In genomic region chr4:85398276-85398675, GRCh38 we compare ENCODE assay signal across 14 cellular contexts.
A peak's percentile ranks its signal among the peaks of the same experiment; 100 is the strongest.
DNase-seq lines count a peak whose midpoint lies in the region; TF ChIP-seq lines count a peak whose summit lies in the region.
"Had no signal": no experiment of that assay in that cellular context is flagged by ENCODE, and none has a peak within 500 bp of the region (broad histone marks: within the 10 kb centered on the region; RNA-seq: fewer than 3 reads in every experiment).

No MANE protein-coding gene starts in this region.

- H3K4me3 ChIP-seq in SJCRH30 (no peak overlapping the region), endodermal cell (ENCODE audit: low read length) (no peak overlapping the region), uterus (no peak overlapping the region)
- H3K4me3 ChIP-seq: SJSA1 had no signal

- H3K4me1 Mint-ChIP-seq in endodermal cell = peaks cover 8% of the 10 kb centered on the region
- H3K4me1 Mint-ChIP-seq: CD14-positive monocyte, immature natural killer cell had no signal

- H3K9me3 ChIP-seq in SJCRH30 (replicated peaks) (peaks cover 3% of the 10 kb centered on the region; the same call in 1 of the 2 replicates), endodermal cell (ENCODE audit: control insufficient read depth, low read length) (peaks cover 11% of the 10 kb centered on the region), uterus (no peaks in the 10 kb centered on the region)
- H3K9me3 ChIP-seq: SJSA1 had no signal

- intact Hi-C loops in uterus (cut with DNase I; ENCODE audit: low total_unique reads) = no loop called here

- no peak overlapping the region for H3K4me3 Mint-ChIP-seq in endodermal cell
- H3K4me3 Mint-ChIP-seq: activated CD8-positive, alpha-beta T cell treated with anti-CD3 and anti-CD28 coated beads, Interleukin-2, amount 10 ng/mL, durations not matched to agents 7 days and 5 days; CD14-positive monocyte; immature natural killer cell had no signal

- H3K9ac ChIP-seq in endodermal cell (ENCODE audit: extremely low read depth, low read length, poor library complexity, severe bottlenecking) = no peak overlapping the region

- H3K27me3 ChIP-seq in SJCRH30 (no peaks in the 10 kb centered on the region), endodermal cell (ENCODE audit: control insufficient read depth, insufficient read depth, low read length, poor library complexity, severe bottlenecking) (no peaks in the 10 kb centered on the region), uterus (no peaks in the 10 kb centered on the region)
- H3K27me3 ChIP-seq: SJSA1 had no signal

- H3K27ac ChIP-seq in SJCRH30 (no peak overlapping the region), endodermal cell (ENCODE audit: low read depth, low read length) (no peak overlapping the region), uterus (peak overlapping the region in 1 of 2 donors; percentile 34)
- H3K27ac ChIP-seq: SJSA1 had no signal

- no peak overlapping the region for H3K27ac Mint-ChIP-seq in endodermal cell
- H3K27ac Mint-ChIP-seq: activated CD8-positive, alpha-beta T cell treated with anti-CD3 and anti-CD28 coated beads, Interleukin-2, amount 10 ng/mL, durations not matched to agents 7 days and 5 days; CD14-positive monocyte; immature natural killer cell had no signal

- no peak for TF ChIP-seq POLR2A in uterus (IDR thresholded peaks at IDR 0.05)

- no peaks in the 10 kb centered on the region for H3K36me3 ChIP-seq in SJCRH30
- H3K36me3 ChIP-seq in endodermal cell (ENCODE audit: control insufficient read depth, insufficient read depth, low read length) = no peaks in the 10 kb centered on the region
- H3K36me3 ChIP-seq in uterus = no peaks in the 10 kb centered on the region
- H3K36me3 ChIP-seq: SJSA1 had no signal

- no peaks in the 10 kb centered on the region for H3K9me3 Mint-ChIP-seq in endodermal cell
- H3K9me3 Mint-ChIP-seq: CD14-positive monocyte had no signal

- H3K27me3 Mint-ChIP-seq in endodermal cell (ENCODE audit: insufficient read depth) = no peaks in the 10 kb centered on the region

- H3K36me3 Mint-ChIP-seq in endodermal cell (ENCODE audit: low read depth) = no peaks in the 10 kb centered on the region
- H3K36me3 Mint-ChIP-seq: CD14-positive monocyte, immature natural killer cell had no signal

- peak; percentile 30 to 40 for DNase-seq in SJCRH30
- DNase-seq in endodermal cell = peak; percentile 46
- DNase-seq in iris pigment epithelial cell (ENCODE audit: low read depth) = peak; percentile 73
- peak; percentile 16 to 31 for DNase-seq in uterus
- no peak for DNase-seq in A172 (ENCODE audit: low spot score)
- no peak for DNase-seq in SIG-M5 treated with dmso at 0.1 percent for 504 hours (lab: John Stamatoyannopoulos, UW; ENCODE audit: unreplicated experiment)
- no peak for DNase-seq in stimulated activated CD8-positive, alpha-beta memory T cell treated with anti-CD3 and anti-CD28 coated beads, Interleukin-4, amount 100 ng/mL, for 48 hours
- DNase-seq: activated CD8-positive, alpha-beta T cell treated with anti-CD3 and anti-CD28 coated beads, Interleukin-2, amount 10 ng/mL, durations not matched to agents 7 days and 5 days; immature natural killer cell; NCI-H187; NCI-H510A; nucleus accumbens had no signal

- no peak for TF ChIP-seq CTCF in endodermal cell (conservative IDR thresholded peaks at IDR 0.05)
- no peak for TF ChIP-seq CTCF in uterus (IDR thresholded peaks at IDR 0.05)

- H3K4me1 ChIP-seq in SJCRH30 (peaks cover 9% of the 10 kb centered on the region; the same call in 1 of the 2 replicates), endodermal cell (ENCODE audit: control insufficient read depth, insufficient read depth, low read length) (peaks cover 9% of the 10 kb centered on the region), uterus (no peaks in the 10 kb centered on the region)
- H3K4me1 ChIP-seq: SJSA1 had no signal

- WGBS in endodermal cell (ENCODE audit: insufficient coverage in 1 of 2, insufficient read length in 1 of 2), 2 experiments = 71 to 78% methylated on average over 1 of the region's 1 CpG

Comparison
In these comparisons a context has a peak if more than half of its experiments do, and no peak if none do; other contexts are left out.
1. DNase-seq: peak in SJCRH30 (2 of 2), endodermal cell (single experiment), iris pigment epithelial cell (single experiment) and uterus (2 of 2); none in A172 (single experiment), SIG-M5 treated with dmso at 0.1 percent for 504 hours (single experiment) and stimulated activated CD8-positive, alpha-beta memory T cell treated with anti-CD3 and anti-CD28 coated beads, Interleukin-4, amount 100 ng/mL, for 48 hours (single experiment).